31 cellular contexts compared by ENCODE assay signal in the genomic region with DNA sequence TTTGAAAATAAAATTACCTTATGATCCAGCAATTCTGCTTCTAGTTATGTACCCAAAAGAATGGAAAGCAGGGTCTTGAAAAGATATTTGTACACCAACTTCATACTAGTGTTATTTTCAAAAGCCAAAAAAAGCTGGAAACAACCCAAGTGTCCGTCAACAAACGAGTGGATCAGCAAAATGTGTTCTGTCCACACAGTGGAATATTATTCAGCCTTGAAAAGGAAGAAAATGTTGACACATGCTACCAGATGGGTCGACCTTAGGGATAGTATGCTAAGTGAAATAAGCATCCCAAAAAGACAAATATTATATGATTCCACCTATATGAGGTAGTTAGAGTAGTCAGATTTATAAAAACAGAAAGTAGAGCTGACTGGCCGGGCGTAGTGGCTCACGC.
DNase-seq lines count a peak whose midpoint lies in the region; ATAC-seq, FAIRE-seq and TF ChIP-seq lines count a peak whose summit lies in the region.
"Had no signal": no experiment of that assay in that cellular context is flagged by ENCODE, and none has a peak within 500 bp of the region (broad histone marks: within the 10 kb centered on the region; RNA-seq: fewer than 3 reads in every experiment).

No MANE protein-coding gene starts in this region.

- H4K20me1 ChIP-seq in K562 (replicated peaks; ENCODE audit: control insufficient read depth, insufficient read depth, low read length): 0 out of 2 replicates have a peak, but pooled peaks cover 4% of the 10 kb centered on the region
- H4K20me1 ChIP-seq: BLaER1; BLaER1 treated with 17β-estradiol and CSF1 and Interleukin-3, amounts not matched to agents 10 nM and 100 nM had no signal

- ATAC-seq in K562 (no peak), body of pancreas (no peak)
- ATAC-seq: A549; CD8-positive, alpha-beta T cell had no signal

- no peak for TF ChIP-seq POLR2A in K562 (conservative IDR thresholded peaks at IDR 0.05)
- TF ChIP-seq POLR2A in body of pancreas (IDR thresholded peaks at IDR 0.05): no peak

- H2AFZ ChIP-seq in K562 (ENCODE audit: low read depth, low read length): no peak overlapping the region

- no peak overlapping the region for H3K27ac ChIP-seq in HEK293 (ENCODE audit: extremely low read depth, low read depth, low read length)
- no peak overlapping the region for H3K27ac ChIP-seq in K562 (ENCODE audit: extremely low read depth, low read depth, low read length)
- H3K27ac ChIP-seq in body of pancreas: no peak overlapping the region
- H3K27ac ChIP-seq: 22Rv1; A549; BLaER1; BLaER1 treated with 17β-estradiol and CSF1 and Interleukin-3, amounts not matched to agents 10 nM and 100 nM; C4-2B had no signal

- H3K79me2 ChIP-seq in K562 (ENCODE audit: control insufficient read depth, insufficient read depth, low read length): no peaks in the 10 kb centered on the region

- H3K36me3 ChIP-seq in HEK293 (ENCODE audit: control insufficient read depth in 2 of 2, insufficient read depth in 1 of 2, low read length in 2 of 2) (no peaks in the 10 kb centered on the region), K562 (ENCODE audit: control insufficient read depth, insufficient read depth, low read length) (no peaks in the 10 kb centered on the region), body of pancreas (replicated peaks in 1 of 2; ENCODE audit: insufficient read depth in 1 of 2, low read depth in 2 of 2) (no peaks in the 10 kb centered on the region)
- H3K36me3 ChIP-seq: BE2C; BLaER1; BLaER1 treated with 17β-estradiol and CSF1 and Interleukin-3, amounts not matched to agents 10 nM and 100 nM had no signal

- TF ChIP-seq CTCF in HEK293 (tag by site-specific recombination; IDR thresholded peaks at IDR 0.05) (no peak), K562 (IDR thresholded peaks at IDR 0.05 in 2 of 3, conservative IDR thresholded peaks at IDR 0.05 in 1 of 3; ENCODE audit: insufficient read depth in 2 of 3, low read depth in 1 of 3, low read length in 3 of 3) (no peak), body of pancreas (IDR thresholded peaks at IDR 0.05) (no peak)

- CTCF ChIA-PET in HEK293 (lab: Yijun Ruan, JAX) (no interaction called here), K562 (lab: Yijun Ruan, JAX; ENCODE audit: low intra/inter-chr PET ratio) (no interaction called here)

- no peak for TF ChIP-seq EP300 in K562 (IDR thresholded peaks at IDR 0.05; ENCODE audit: low read length)

- H3K4me3 ChIP-seq in HEK293 (ENCODE audit: low read depth, low read length) (no peak overlapping the region), K562 (no peak overlapping the region), body of pancreas (no peak overlapping the region)
- H3K4me3 ChIP-seq: A549; BLaER1; BLaER1 treated with 17β-estradiol and CSF1 and Interleukin-3, amounts not matched to agents 10 nM and 100 nM had no signal

- BruUV-seq in K562 (replicated peaks; lab: Mats Ljungman, UMichigan): no TSS peak

- WGBS in K562 (ENCODE audit: insufficient coverage, low coverage, missing lambda C conversion rate): 20% methylated on average over 6 of the region's 6 CpGs
- WGBS in body of pancreas, 2 donors: 78 to 81% methylated on average over 6 of the region's 6 CpGs

- H3K9me3 ChIP-seq in HEK293 (ENCODE audit: control insufficient read depth, insufficient read depth, low read depth, low read length) (no peaks in the 10 kb centered on the region), K562 (replicated peaks; ENCODE audit: control insufficient read depth, insufficient read depth, low read depth, low read length) (no peaks in the 10 kb centered on the region), body of pancreas (no peaks in the 10 kb centered on the region)
- H3K9me3 ChIP-seq: A549; BE2C; BLaER1; BLaER1 treated with 17β-estradiol and CSF1 and Interleukin-3, amounts not matched to agents 10 nM and 100 nM; Caco-2 had no signal

- POLR2A ChIA-PET in HEK293 (lab: Yijun Ruan, JAX) (no interaction called here), K562 (lab: Yijun Ruan, JAX) (interaction anchor here (0.7 kb wide), 1 partner anchor 27 kb away, joined by 3 read pairs; no protein-coding TSS in a partner anchor)

- no peak for FAIRE-seq in K562 (lab: Jason Lieb, UNC)
- FAIRE-seq: A204.1, A549, D721Med had no signal

- no peaks in the 10 kb centered on the region for H3K9me1 ChIP-seq in K562 (ENCODE audit: control insufficient read depth, insufficient read depth, low read length)

- in situ Hi-C loops in K562 (cut with MboI): no loop called here

- H3K9ac ChIP-seq in K562 (ENCODE audit: insufficient read depth in 1 of 2, low read depth in 2 of 2, low read length in 2 of 2): no peak overlapping the region
- H3K9ac ChIP-seq: BLaER1; BLaER1 treated with 17β-estradiol and CSF1 and Interleukin-3, amounts not matched to agents 10 nM and 100 nM had no signal

- TF ChIP-seq RAD21 in K562 (CRISPR knock-in tag; conservative IDR thresholded peaks at IDR 0.05 in 1 of 2, IDR thresholded peaks at IDR 0.05 in 1 of 2): no peak

- DNase-seq in K562 (ENCODE audit: extremely low read depth in 1 of 4, low spot score in 3 of 4): no peak
- DNase-seq in NCI-H446 treated with DMSO at 0.1 percent for 48 hours (lab: John Stamatoyannopoulos, UW): no peak
- DNase-seq in body of pancreas: no peak
- DNase-seq: 8988T; ACHN; AML-193; BE2C; C1 segment of cervical spinal cord; Caco-2; Calu3; CD4-positive, alpha-beta memory T cell; CD4-positive, alpha-beta T cell; CD4-positive, CD25-positive, alpha-beta regulatory T cell; CD8-positive, alpha-beta memory T cell; CD8-positive, alpha-beta T cell; COR-L47; DMS 273 treated with DMSO at 0.1 percent for 48 hours; DMS153; DMS53; DMS79; DMS79 treated with DMSO at 0.1 percent for 48 hours; DND-41; EL had no signal

- intact Hi-C loops in K562 (cut with micrococcal nuclease) (no loop called here), body of pancreas (cut with DNase I) (no loop called here)

- H3K4me1 ChIP-seq in HEK293 (ENCODE audit: control insufficient read depth, insufficient read depth, low read length): no peaks in the 10 kb centered on the region
- H3K4me1 ChIP-seq in K562 (replicated peaks in 1 of 2; ENCODE audit: control insufficient read depth in 2 of 2, insufficient read depth in 2 of 2, low read length in 2 of 2): no peaks in the 10 kb centered on the region
- H3K4me1 ChIP-seq in body of pancreas: no peaks in the 10 kb centered on the region
- H3K4me1 ChIP-seq: A549, BE2C, Caco-2 had no signal

- peaks cover 29 to 46% of the 10 kb centered on the region in 2 experiments for H3K27me3 ChIP-seq in K562 (ENCODE audit: control insufficient read depth in 2 of 2, insufficient read depth in 2 of 2, low read length in 2 of 2)
- H3K27me3 ChIP-seq in body of pancreas: peaks cover 0 to 4% of the 10 kb centered on the region in 2 donors
- H3K27me3 ChIP-seq: BE2C; BLaER1; BLaER1 treated with 17β-estradiol and CSF1 and Interleukin-3, amounts not matched to agents 10 nM and 100 nM had no signal

- H3K4me2 ChIP-seq in K562 (ENCODE audit: insufficient read depth, low read length): no peak overlapping the region
- H3K4me2 ChIP-seq: A549; BLaER1; BLaER1 treated with 17β-estradiol and CSF1 and Interleukin-3, amounts not matched to agents 10 nM and 100 nM had no signal

TF ChIP-seq in HEK293, 187 proteins besides CTCF, POLR2A, EP300 and RAD21:
- no peak for TF ChIP-seq KLF16 (tag by site-specific recombination; IDR thresholded peaks at IDR 0.05)
- TF ChIP-seq ZNF146 (tag by site-specific recombination; IDR thresholded peaks at IDR 0.05): peak; percentile 67
- TF ChIP-seq, protein P1, sequence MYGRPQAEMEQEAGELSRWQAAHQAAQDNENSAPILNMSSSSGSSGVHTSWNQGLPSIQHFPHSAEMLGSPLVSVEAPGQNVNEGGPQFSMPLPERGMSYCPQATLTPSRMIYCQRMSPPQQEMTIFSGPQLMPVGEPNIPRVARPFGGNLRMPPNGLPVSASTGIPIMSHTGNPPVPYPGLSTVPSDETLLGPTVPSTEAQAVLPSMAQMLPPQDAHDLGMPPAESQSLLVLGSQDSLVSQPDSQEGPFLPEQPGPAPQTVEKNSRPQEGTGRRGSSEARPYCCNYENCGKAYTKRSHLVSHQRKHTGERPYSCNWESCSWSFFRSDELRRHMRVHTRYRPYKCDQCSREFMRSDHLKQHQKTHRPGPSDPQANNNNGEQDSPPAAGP (tag by site-specific recombination; IDR thresholded peaks at IDR 0.05): no peak
- TF ChIP-seq ZNF623 (tag by site-specific recombination; IDR thresholded peaks at IDR 0.05): no peak

TF ChIP-seq in K562, 482 proteins besides CTCF, POLR2A, EP300 and RAD21:
- TF ChIP-seq ZNF324 (CRISPR knock-in tag; IDR thresholded peaks at IDR 0.05): no peak
- TF ChIP-seq RBM25 (IDR thresholded peaks at IDR 0.05; ENCODE audit: low read depth, low read length, severe bottlenecking): peak; percentile 51
- TF ChIP-seq ZNF146 (CRISPR knock-in tag; IDR thresholded peaks at IDR 0.05; ENCODE audit: unreplicated experiment): peak; percentile 91
- no peak for TF ChIP-seq ZNF12 (CRISPR knock-in tag; IDR thresholded peaks at IDR 0.05)
- TF ChIP-seq L3MBTL2 (IDR thresholded peaks at IDR 0.05): no peak
